9 cellular contexts compared by ENCODE assay signal in the genomic region with DNA sequence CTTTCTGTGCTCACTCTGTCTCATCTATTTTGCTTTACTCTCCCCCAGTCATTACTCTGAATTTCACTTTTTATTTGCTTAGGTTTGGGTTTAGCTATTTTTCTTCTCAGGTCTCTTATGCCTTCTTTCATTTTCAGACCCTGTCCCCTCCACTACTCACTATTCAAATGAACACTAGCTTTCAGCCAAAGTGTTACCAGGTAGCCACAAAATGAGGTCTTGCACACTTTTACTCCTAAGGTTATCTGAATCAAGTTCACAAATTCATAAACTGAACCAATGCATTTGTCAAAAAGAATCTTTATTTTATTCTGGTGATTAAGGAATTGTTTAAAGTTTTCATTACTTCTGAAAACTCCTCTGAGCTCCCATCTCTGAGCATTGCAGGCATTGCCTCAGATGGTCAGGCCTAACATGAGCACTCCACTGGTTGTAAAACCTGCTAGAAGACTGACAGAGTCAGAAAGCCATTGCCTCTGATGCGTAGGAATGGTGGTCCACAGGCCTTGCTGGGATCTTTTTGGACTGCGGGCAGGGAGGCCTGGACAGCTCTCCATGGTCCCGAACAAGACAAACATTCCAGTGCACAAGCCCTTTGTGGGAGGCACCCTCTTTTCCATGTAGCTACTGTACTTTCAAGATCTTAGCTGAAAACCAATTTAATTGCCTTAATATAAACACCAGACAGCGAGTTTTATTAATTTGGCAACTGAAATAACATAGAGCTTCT. TPM values are rescaled to one million over a fixed set of nuclear protein-coding genes. Genes with fewer than 3 reads are reported as not detected.
A peak's percentile ranks its signal among the peaks of the same experiment; 100 is the strongest.
DNase-seq lines count a peak whose midpoint lies in the region; ATAC-seq, FAIRE-seq and TF ChIP-seq lines count a peak whose summit lies in the region.
"Had no signal": no experiment of that assay in that cellular context is flagged by ENCODE, and none has a peak within 500 bp of the region (broad histone marks: within the 10 kb centered on the region; RNA-seq: fewer than 3 reads in every experiment).

No MANE protein-coding gene starts in this region.

- intact Hi-C loops in pancreas (cut with DNase I), result no loop called here

- no peak for DNase-seq in T-helper 1 cell
- no peak for DNase-seq in activated naive CD8-positive, alpha-beta T cell treated with anti-CD3 and anti-CD28 coated beads, Interleukin-2, amount 50 U/mL, for 24 hours
- DNase-seq in NCI-H526 (lab: John Stamatoyannopoulos, UW), result no peak
- no peak for DNase-seq in NCI-H345 (lab: John Stamatoyannopoulos, UW)
- DNase-seq in pancreas, result no peak

- H3K27me3 ChIP-seq in pancreas, result no peaks in the 10 kb centered on the region

- no peaks in the 10 kb centered on the region for H3K4me1 ChIP-seq in pancreas

- no peaks in the 10 kb centered on the region for H3K9me3 Mint-ChIP-seq in T-helper 1 cell treated with Interleukin-12 subunit alpha and Interleukin-12 subunit beta and Interleukin-4 antibody, amounts not matched to agents 30 μg/mL and 1 μg/mL, for 36 hours
- H3K9me3 Mint-ChIP-seq in activated naive CD8-positive, alpha-beta T cell treated with anti-CD3 and anti-CD28 coated beads, Interleukin-2, amount 50 U/mL, for 24 hours, result no peaks in the 10 kb centered on the region
- H3K9me3 Mint-ChIP-seq in stimulated activated naive CD8-positive, alpha-beta T cell treated with anti-CD3 and anti-CD28 coated beads, Interleukin-15, Interleukin-2, amounts not matched to agents 100 ng/mL and 50 ng/mL, for 24 hours, result no peaks in the 10 kb centered on the region

- no peak for TF ChIP-seq CTCF in pancreas (IDR thresholded peaks at IDR 0.05)

- H3K4me1 Mint-ChIP-seq in T-helper 1 cell treated with Interleukin-12 subunit alpha and Interleukin-12 subunit beta and Interleukin-4 antibody, amounts not matched to agents 30 μg/mL and 1 μg/mL, for 36 hours (ENCODE audit: low read depth), result peaks cover 46% of the 10 kb centered on the region
- H3K4me1 Mint-ChIP-seq in activated naive CD8-positive, alpha-beta T cell treated with anti-CD3 and anti-CD28 coated beads, Interleukin-2, amount 50 U/mL, for 24 hours, result peaks cover 96% of the 10 kb centered on the region
- H3K4me1 Mint-ChIP-seq in stimulated activated naive CD8-positive, alpha-beta T cell treated with anti-CD3 and anti-CD28 coated beads, Interleukin-15, Interleukin-2, amounts not matched to agents 100 ng/mL and 50 ng/mL, for 24 hours (ENCODE audit: low read depth), result peaks cover 95% of the 10 kb centered on the region

- no peaks in the 10 kb centered on the region for H3K9me3 ChIP-seq in pancreas

- peak overlapping the region; percentile 69 for H3K27ac Mint-ChIP-seq in T-helper 1 cell treated with Interleukin-12 subunit alpha and Interleukin-12 subunit beta and Interleukin-4 antibody, amounts not matched to agents 30 μg/mL and 1 μg/mL, for 36 hours
- peak overlapping the region; percentile 97 for H3K27ac Mint-ChIP-seq in activated naive CD8-positive, alpha-beta T cell treated with anti-CD3 and anti-CD28 coated beads, Interleukin-2, amount 50 U/mL, for 24 hours
- peak overlapping the region; percentile 95 for H3K27ac Mint-ChIP-seq in stimulated activated naive CD8-positive, alpha-beta T cell treated with anti-CD3 and anti-CD28 coated beads, Interleukin-15, Interleukin-2, amounts not matched to agents 100 ng/mL and 50 ng/mL, for 24 hours

- no peak overlapping the region for H3K27ac ChIP-seq in pancreas
- H3K27ac ChIP-seq: 22Rv1 had no signal

- H3K36me3 ChIP-seq in pancreas, result no peaks in the 10 kb centered on the region

- 72% methylated on average over 4 of the region's 4 CpGs for whole genome bisulfite sequencing in pancreas, 2 donors

- peaks cover 13% of the 10 kb centered on the region for H3K36me3 Mint-ChIP-seq in T-helper 1 cell treated with Interleukin-12 subunit alpha and Interleukin-12 subunit beta and Interleukin-4 antibody, amounts not matched to agents 30 μg/mL and 1 μg/mL, for 36 hours (ENCODE audit: low read depth)
- H3K36me3 Mint-ChIP-seq in activated naive CD8-positive, alpha-beta T cell treated with anti-CD3 and anti-CD28 coated beads, Interleukin-2, amount 50 U/mL, for 24 hours (ENCODE audit: low read depth), result peaks cover 52% of the 10 kb centered on the region
- H3K36me3 Mint-ChIP-seq in stimulated activated naive CD8-positive, alpha-beta T cell treated with anti-CD3 and anti-CD28 coated beads, Interleukin-15, Interleukin-2, amounts not matched to agents 100 ng/mL and 50 ng/mL, for 24 hours (ENCODE audit: low read depth), result peaks cover 50% of the 10 kb centered on the region

- H3K4me3 ChIP-seq in pancreas, result no peak overlapping the region

- peak; percentile 85 for ATAC-seq in HG03025 (IDR thresholded peaks at IDR 0.05; ENCODE audit: low FRiP score, unreplicated experiment)
- ATAC-seq in activated naive CD8-positive, alpha-beta T cell treated with anti-CD3 and anti-CD28 coated beads, Interleukin-2, amount 50 U/mL, for 24 hours, result peak; percentile 69
- ATAC-seq in pancreas, result no peak

- no peak for FAIRE-seq in pancreas (lab: Jason Lieb, UNC)

- no peaks in the 10 kb centered on the region for H3K27me3 Mint-ChIP-seq in T-helper 1 cell treated with Interleukin-12 subunit alpha and Interleukin-12 subunit beta and Interleukin-4 antibody, amounts not matched to agents 30 μg/mL and 1 μg/mL, for 36 hours (ENCODE audit: low read depth)
- no peaks in the 10 kb centered on the region for H3K27me3 Mint-ChIP-seq in activated naive CD8-positive, alpha-beta T cell treated with anti-CD3 and anti-CD28 coated beads, Interleukin-2, amount 50 U/mL, for 24 hours
- no peaks in the 10 kb centered on the region for H3K27me3 Mint-ChIP-seq in stimulated activated naive CD8-positive, alpha-beta T cell treated with anti-CD3 and anti-CD28 coated beads, Interleukin-15, Interleukin-2, amounts not matched to agents 100 ng/mL and 50 ng/mL, for 24 hours

- peak overlapping the region; percentile 41 for H3K4me3 Mint-ChIP-seq in T-helper 1 cell treated with Interleukin-12 subunit alpha and Interleukin-12 subunit beta and Interleukin-4 antibody, amounts not matched to agents 30 μg/mL and 1 μg/mL, for 36 hours
- H3K4me3 Mint-ChIP-seq in activated naive CD8-positive, alpha-beta T cell treated with anti-CD3 and anti-CD28 coated beads, Interleukin-2, amount 50 U/mL, for 24 hours, result peak overlapping the region; percentile 62
- H3K4me3 Mint-ChIP-seq in stimulated activated naive CD8-positive, alpha-beta T cell treated with anti-CD3 and anti-CD28 coated beads, Interleukin-15, Interleukin-2, amounts not matched to agents 100 ng/mL and 50 ng/mL, for 24 hours, result peak overlapping the region; percentile 60

RNA-seq across cellular contexts. Expression of a gene that starts 48.5 kb away (rescaled TPM):
- total RNA-seq in pancreas, result 10 to 100 TPM in 3 of 6 donors, 1 to 10 TPM in 3; 6.4 to 21.7 (median 11.9) TPM
- 10 to 100 TPM in 1 of 2 donors, 1 to 10 TPM in 1; 8.7 to 16.5 TPM for polyA plus RNA-seq in pancreas

Comparison
In these comparisons a context has a peak if more than half of its experiments do, and no peak if none do; other contexts are left out.
1. ATAC-seq: peak in HG03025 (single experiment) and activated naive CD8-positive, alpha-beta T cell treated with anti-CD3 and anti-CD28 coated beads, Interleukin-2, amount 50 U/mL, for 24 hours (single experiment); none in pancreas (0 of 4).
2. Peak in every context shown above with its lines, with median percentiles within 50 percentile points of each other: H3K27ac Mint-ChIP-seq and H3K4me3 Mint-ChIP-seq.